ENCODE assay signal across 9 cellular contexts in the genomic region with DNA sequence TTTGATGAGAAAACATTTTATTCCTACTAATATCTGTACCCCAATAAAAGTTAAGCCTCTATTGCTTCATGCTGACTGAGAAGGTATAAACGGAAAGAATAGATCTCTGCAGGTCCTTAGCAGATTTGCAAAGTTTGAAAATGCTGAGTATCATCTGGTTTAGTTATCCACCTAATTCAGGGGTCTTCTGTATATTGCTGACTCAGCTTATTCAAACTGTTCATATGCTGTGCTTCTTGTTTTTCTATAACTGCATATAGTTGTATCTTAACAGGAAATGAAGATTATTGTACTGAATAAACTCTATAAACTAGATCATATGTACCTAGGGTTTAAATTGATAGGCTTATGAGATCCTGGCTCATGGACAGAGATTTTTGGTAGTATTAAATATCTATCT.
"Had no signal": no experiment of that assay in that cellular context is flagged by ENCODE, and none has a peak within 500 bp of the region (broad histone marks: within the 10 kb centered on the region; RNA-seq: fewer than 3 reads in every experiment).

No MANE protein-coding gene starts in this region.

- H3K4me1 ChIP-seq: HAP-1 had no signal

- H3K9me3 ChIP-seq: HAP-1 had no signal

- ATAC-seq: GM23338, HCT116 had no signal

- H3K9me3 Mint-ChIP-seq: GM23338, HFFc6, IgD-negative memory B cell had no signal

- H3K4me3 ChIP-seq: GM23338, HAP-1 had no signal

- H2AFZ ChIP-seq: GM23338 had no signal

- H3K4me1 Mint-ChIP-seq: GM23338, IgD-negative memory B cell had no signal

- H3K36me3 ChIP-seq: HAP-1 had no signal

- DNase-seq: H7, HFFc6, Kasumi-1, KG1 had no signal

- H3K27ac Mint-ChIP-seq: GM23338, IgD-negative memory B cell had no signal

- H3K36me3 Mint-ChIP-seq: IgD-negative memory B cell had no signal

- H3K4me3 Mint-ChIP-seq: GM23338, HFFc6, IgD-negative memory B cell had no signal

- H3K27ac ChIP-seq: HL-60 had no signal

- H3K4me2 ChIP-seq: GM23338 had no signal
